ENCODE assay signal across 1 cellular context in the genomic region with DNA sequence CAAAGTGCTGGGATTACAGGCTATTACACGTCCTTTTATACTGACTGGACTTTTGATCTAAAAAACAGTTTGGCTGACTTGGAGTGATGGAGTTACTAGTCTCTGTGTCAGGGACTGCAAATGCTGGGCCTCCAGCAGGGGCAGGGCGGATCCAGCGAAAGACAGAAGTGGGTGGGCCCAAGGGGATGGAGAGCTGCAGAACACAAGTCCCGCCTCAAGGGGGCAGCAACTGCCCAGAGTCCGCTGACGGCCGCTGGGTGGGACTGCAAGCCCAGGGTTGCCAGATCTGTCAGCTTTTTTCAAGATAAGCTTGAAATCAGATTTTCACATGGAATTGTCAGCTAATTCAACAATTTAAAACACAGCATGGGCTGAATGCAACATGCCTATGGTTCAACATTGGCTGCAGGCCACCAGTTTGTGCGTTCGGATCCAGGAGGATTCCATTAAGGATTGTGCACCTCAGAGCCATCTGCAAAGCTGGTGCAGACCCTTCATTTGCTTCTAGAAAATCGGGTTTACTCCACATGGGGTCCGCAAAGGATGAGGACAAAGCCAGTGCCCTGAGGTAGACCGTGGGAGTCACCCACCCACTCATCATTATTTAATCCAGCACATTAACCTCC.
A peak's percentile ranks its signal among the peaks of the same experiment; 100 is the strongest.
TF ChIP-seq lines count a peak whose summit lies in the region.

No MANE protein-coding gene starts in this region.

TF ChIP-seq in K562, 482 proteins besides CTCF, POLR2A, EP300 and RAD21 (continued from another document and continues in another):
- no peak for TF ChIP-seq REST (CRISPR knock-in tag; IDR thresholded peaks at IDR 0.05; ENCODE audit: low read depth)
- no peak for TF ChIP-seq POU5F1 (IDR thresholded peaks at IDR 0.05; ENCODE audit: borderline replicate concordance, low read depth, low read length, partially characterized antibody)
- TF ChIP-seq ZFP36 (IDR thresholded peaks at IDR 0.05; ENCODE audit: low read depth, low read length, partially characterized antibody): no peak
- TF ChIP-seq KLF16 (IDR thresholded peaks at IDR 0.05): peak; percentile 67
- TF ChIP-seq SNRNP70 (optimal IDR thresholded peaks at IDR 0.05; ENCODE audit: low read depth, low read length): no peak
- TF ChIP-seq, protein P1, sequence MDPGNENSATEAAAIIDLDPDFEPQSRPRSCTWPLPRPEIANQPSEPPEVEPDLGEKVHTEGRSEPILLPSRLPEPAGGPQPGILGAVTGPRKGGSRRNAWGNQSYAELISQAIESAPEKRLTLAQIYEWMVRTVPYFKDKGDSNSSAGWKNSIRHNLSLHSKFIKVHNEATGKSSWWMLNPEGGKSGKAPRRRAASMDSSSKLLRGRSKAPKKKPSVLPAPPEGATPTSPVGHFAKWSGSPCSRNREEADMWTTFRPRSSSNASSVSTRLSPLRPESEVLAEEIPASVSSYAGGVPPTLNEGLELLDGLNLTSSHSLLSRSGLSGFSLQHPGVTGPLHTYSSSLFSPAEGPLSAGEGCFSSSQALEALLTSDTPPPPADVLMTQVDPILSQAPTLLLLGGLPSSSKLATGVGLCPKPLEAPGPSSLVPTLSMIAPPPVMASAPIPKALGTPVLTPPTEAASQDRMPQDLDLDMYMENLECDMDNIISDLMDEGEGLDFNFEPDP (CRISPR knock-in tag; IDR thresholded peaks at IDR 0.05): no peak
- TF ChIP-seq ZNF444 (CRISPR knock-in tag; IDR thresholded peaks at IDR 0.05): no peak
- TF ChIP-seq PRPF4 (IDR thresholded peaks at IDR 0.05; ENCODE audit: insufficient read depth, low read depth, low read length, poor library complexity, severe bottlenecking): no peak
- no peak for TF ChIP-seq ZMIZ1 (IDR thresholded peaks at IDR 0.05; ENCODE audit: low read depth in 2 of 2, low read length in 2 of 2)
- TF ChIP-seq ZNF347 (CRISPR knock-in tag; IDR thresholded peaks at IDR 0.05; ENCODE audit: low read depth): no peak
- no peak for TF ChIP-seq ZNF561 (CRISPR knock-in tag; conservative IDR thresholded peaks at IDR 0.05)
- TF ChIP-seq ZNF140 (CRISPR knock-in tag; IDR thresholded peaks at IDR 0.05): no peak
- no peak for TF ChIP-seq ZNF778 (CRISPR knock-in tag; IDR thresholded peaks at IDR 0.05)
- TF ChIP-seq PHF20 (IDR thresholded peaks at IDR 0.05; ENCODE audit: partially characterized antibody): no peak
- TF ChIP-seq NR1H2 (CRISPR knock-in tag; IDR thresholded peaks at IDR 0.05): no peak
- no peak for TF ChIP-seq THAP7 (CRISPR knock-in tag; IDR thresholded peaks at IDR 0.05)
- TF ChIP-seq, protein P2, sequence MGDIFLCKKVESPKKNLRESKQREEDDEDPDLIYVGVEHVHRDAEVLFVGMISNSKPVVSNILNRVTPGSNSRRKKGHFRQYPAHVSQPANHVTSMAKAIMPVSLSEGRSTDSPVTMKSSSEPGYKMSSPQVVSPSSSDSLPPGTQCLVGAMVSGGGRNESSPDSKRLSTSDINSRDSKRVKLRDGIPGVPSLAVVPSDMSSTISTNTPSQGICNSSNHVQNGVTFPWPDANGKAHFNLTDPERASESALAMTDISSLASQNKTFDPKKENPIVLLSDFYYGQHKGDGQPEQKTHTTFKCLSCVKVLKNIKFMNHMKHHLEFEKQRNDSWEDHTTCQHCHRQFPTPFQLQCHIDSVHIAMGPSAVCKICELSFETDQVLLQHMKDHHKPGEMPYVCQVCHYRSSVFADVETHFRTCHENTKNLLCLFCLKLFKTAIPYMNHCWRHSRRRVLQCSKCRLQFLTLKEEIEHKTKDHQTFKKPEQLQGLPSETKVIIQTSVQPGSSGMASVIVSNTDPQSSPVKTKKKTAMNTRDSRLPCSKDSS (IDR thresholded peaks at IDR 0.05; ENCODE audit: low read depth, partially characterized antibody): no peak
- no peak for TF ChIP-seq GTF3C2 (IDR thresholded peaks at IDR 0.05; ENCODE audit: borderline replicate concordance, extremely low read depth, insufficient read length)
- TF ChIP-seq, protein P3, sequence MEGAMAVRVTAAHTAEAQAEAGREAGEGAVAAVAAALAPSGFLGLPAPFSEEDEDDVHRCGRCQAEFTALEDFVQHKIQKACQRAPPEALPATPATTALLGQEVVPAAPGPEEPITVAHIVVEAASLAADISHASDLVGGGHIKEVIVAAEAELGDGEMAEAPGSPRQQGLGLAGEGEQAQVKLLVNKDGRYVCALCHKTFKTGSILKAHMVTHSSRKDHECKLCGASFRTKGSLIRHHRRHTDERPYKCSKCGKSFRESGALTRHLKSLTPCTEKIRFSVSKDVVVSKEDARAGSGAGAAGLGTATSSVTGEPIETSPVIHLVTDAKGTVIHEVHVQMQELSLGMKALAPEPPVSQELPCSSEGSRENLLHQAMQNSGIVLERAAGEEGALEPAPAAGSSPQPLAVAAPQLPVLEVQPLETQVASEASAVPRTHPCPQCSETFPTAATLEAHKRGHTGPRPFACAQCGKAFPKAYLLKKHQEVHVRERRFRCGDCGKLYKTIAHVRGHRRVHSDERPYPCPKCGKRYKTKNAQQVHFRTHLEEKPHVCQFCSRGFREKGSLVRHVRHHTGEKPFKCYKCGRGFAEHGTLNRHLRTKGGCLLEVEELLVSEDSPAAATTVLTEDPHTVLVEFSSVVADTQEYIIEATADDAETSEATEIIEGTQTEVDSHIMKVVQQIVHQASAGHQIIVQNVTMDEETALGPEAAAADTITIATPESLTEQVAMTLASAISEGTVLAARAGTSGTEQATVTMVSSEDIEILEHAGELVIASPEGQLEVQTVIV (CRISPR knock-in tag; IDR thresholded peaks at IDR 0.05; ENCODE audit: borderline replicate concordance): no peak
- TF ChIP-seq ATF1 (CRISPR knock-in tag; IDR thresholded peaks at IDR 0.05): no peak
- peak; percentile 69 for TF ChIP-seq ATF1 (tag; IDR thresholded peaks at IDR 0.05)
- TF ChIP-seq ZNF217 (CRISPR knock-in tag; IDR thresholded peaks at IDR 0.05): no peak
- no peak for TF ChIP-seq BACH1 (tag; IDR thresholded peaks at IDR 0.05)
- TF ChIP-seq EP400 (IDR thresholded peaks at IDR 0.05): peak; percentile 73
- peak; percentile 92 for TF ChIP-seq XRCC5 (IDR thresholded peaks at IDR 0.05; ENCODE audit: low read depth, low read length)
- peak; percentile 85 for TF ChIP-seq HDGF (IDR thresholded peaks at IDR 0.05)
- no peak for TF ChIP-seq CBX2 (IDR thresholded peaks at IDR 0.05; ENCODE audit: insufficient read depth, low read length, poor library complexity, severe bottlenecking)
- TF ChIP-seq, protein P4, sequence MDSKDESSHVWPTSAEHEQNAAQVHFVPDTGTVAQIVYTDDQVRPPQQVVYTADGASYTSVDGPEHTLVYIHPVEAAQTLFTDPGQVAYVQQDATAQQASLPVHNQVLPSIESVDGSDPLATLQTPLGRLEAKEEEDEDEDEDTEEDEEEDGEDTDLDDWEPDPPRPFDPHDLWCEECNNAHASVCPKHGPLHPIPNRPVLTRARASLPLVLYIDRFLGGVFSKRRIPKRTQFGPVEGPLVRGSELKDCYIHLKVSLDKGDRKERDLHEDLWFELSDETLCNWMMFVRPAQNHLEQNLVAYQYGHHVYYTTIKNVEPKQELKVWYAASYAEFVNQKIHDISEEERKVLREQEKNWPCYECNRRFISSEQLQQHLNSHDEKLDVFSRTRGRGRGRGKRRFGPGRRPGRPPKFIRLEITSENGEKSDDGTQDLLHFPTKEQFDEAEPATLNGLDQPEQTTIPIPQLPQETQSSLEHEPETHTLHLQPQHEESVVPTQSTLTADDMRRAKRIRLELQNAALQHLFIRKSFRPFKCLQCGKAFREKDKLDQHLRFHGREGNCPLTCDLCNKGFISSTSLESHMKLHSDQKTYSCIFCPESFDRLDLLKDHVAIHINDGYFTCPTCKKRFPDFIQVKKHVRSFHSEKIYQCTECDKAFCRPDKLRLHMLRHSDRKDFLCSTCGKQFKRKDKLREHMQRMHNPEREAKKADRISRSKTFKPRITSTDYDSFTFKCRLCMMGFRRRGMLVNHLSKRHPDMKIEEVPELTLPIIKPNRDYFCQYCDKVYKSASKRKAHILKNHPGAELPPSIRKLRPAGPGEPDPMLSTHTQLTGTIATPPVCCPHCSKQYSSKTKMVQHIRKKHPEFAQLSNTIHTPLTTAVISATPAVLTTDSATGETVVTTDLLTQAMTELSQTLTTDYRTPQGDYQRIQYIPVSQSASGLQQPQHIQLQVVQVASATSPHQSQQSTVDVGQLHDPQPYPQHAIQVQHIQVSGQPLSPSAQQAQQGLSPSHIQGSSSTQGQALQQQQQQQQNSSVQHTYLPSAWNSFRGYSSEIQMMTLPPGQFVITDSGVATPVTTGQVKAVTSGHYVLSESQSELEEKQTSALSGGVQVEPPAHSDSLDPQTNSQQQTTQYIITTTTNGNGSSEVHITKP (IDR thresholded peaks at IDR 0.05; ENCODE audit: partially characterized antibody): peak; percentile 31
- TF ChIP-seq ESRRA (IDR thresholded peaks at IDR 0.05; ENCODE audit: borderline replicate concordance, low read depth): peak; percentile 46; the same call in 1 of the 2 replicates
- TF ChIP-seq ZNF12 (CRISPR knock-in tag; IDR thresholded peaks at IDR 0.05): no peak
- TF ChIP-seq, protein P5, sequence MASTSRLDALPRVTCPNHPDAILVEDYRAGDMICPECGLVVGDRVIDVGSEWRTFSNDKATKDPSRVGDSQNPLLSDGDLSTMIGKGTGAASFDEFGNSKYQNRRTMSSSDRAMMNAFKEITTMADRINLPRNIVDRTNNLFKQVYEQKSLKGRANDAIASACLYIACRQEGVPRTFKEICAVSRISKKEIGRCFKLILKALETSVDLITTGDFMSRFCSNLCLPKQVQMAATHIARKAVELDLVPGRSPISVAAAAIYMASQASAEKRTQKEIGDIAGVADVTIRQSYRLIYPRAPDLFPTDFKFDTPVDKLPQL (IDR thresholded peaks at IDR 0.05; ENCODE audit: extremely low read depth, insufficient read length): no peak
- TF ChIP-seq KAT2B (IDR thresholded peaks at IDR 0.05; ENCODE audit: low read depth, low read length): no peak
